In genomic region chr6:150826788-150827187, GRCh38 we compare ENCODE assay signal across 26 cellular contexts. TPM values are rescaled to one million over a fixed set of nuclear protein-coding genes. Genes with fewer than 3 reads are reported as not detected.
DNase-seq lines count a peak whose midpoint lies in the region; ATAC-seq, FAIRE-seq and TF ChIP-seq lines count a peak whose summit lies in the region.
"Had no signal": no experiment of that assay in that cellular context is flagged by ENCODE, and none has a peak within 500 bp of the region (broad histone marks: within the 10 kb centered on the region; RNA-seq: fewer than 3 reads in every experiment).

No MANE protein-coding gene starts in this region.

- H3K9me3 Mint-ChIP-seq in CD8-positive, alpha-beta T cell = no peaks in the 10 kb centered on the region
- no peaks in the 10 kb centered on the region for H3K9me3 Mint-ChIP-seq in activated naive CD4-positive, alpha-beta T cell treated with anti-CD3 and anti-CD28 coated beads for 36 hours
- H3K9me3 Mint-ChIP-seq: CD4-positive, alpha-beta T cell had no signal

- H3K4me2 ChIP-seq in K562 (ENCODE audit: insufficient read depth, low read length) (no peak overlapping the region), trophoblast cell (ENCODE audit: low read length) (no peak overlapping the region)
- H3K4me2 ChIP-seq: A549; BLaER1 treated with 17β-estradiol and CSF1 and Interleukin-3, amounts not matched to agents 10 nM and 100 nM had no signal

- H2BK120ac ChIP-seq in trophoblast cell (ENCODE audit: insufficient read depth, low read length, poor library complexity) = no peak overlapping the region

- H2BK12ac ChIP-seq in trophoblast cell (ENCODE audit: low read length) = no peak overlapping the region

- no peak overlapping the region for H3K18ac ChIP-seq in trophoblast cell (ENCODE audit: low read length)

- no peak overlapping the region for H3K27ac ChIP-seq in CD8-positive, alpha-beta T cell (ENCODE audit: low read depth, low read length)
- no peak overlapping the region for H3K27ac ChIP-seq in HEK293 (ENCODE audit: extremely low read depth, low read depth, low read length)
- no peak overlapping the region for H3K27ac ChIP-seq in K562 (ENCODE audit: extremely low read depth, low read depth, low read length)
- no peak overlapping the region for H3K27ac ChIP-seq in trophoblast cell (ENCODE audit: low read depth, low read length)
- H3K27ac ChIP-seq in sigmoid colon = no peak overlapping the region
- H3K27ac ChIP-seq: A549; BLaER1 treated with 17β-estradiol and CSF1 and Interleukin-3, amounts not matched to agents 10 nM and 100 nM had no signal

- H3K4ac ChIP-seq in trophoblast cell (ENCODE audit: low read depth, low read length) = no peak overlapping the region

- H3K27me3 Mint-ChIP-seq in CD8-positive, alpha-beta T cell (ENCODE audit: low read depth) = no peaks in the 10 kb centered on the region
- H3K27me3 Mint-ChIP-seq in activated naive CD4-positive, alpha-beta T cell treated with anti-CD3 and anti-CD28 coated beads for 36 hours (ENCODE audit: low read depth) = no peaks in the 10 kb centered on the region
- H3K27me3 Mint-ChIP-seq: CD4-positive, alpha-beta T cell had no signal

- H2AFZ ChIP-seq in K562 (ENCODE audit: low read depth, low read length) (no peak overlapping the region), trophoblast cell (ENCODE audit: insufficient read depth, low read length, poor library complexity) (no peak overlapping the region)

- no peaks in the 10 kb centered on the region for H3K4me1 Mint-ChIP-seq in CD8-positive, alpha-beta T cell (ENCODE audit: low read depth)
- H3K4me1 Mint-ChIP-seq in activated naive CD4-positive, alpha-beta T cell treated with anti-CD3 and anti-CD28 coated beads for 36 hours (ENCODE audit: low read depth) = no peaks in the 10 kb centered on the region
- H3K4me1 Mint-ChIP-seq: CD14-positive monocyte had no signal

- H4K12ac ChIP-seq in trophoblast cell (ENCODE audit: low read depth, low read length) = no peak overlapping the region

- H2BK5ac ChIP-seq in trophoblast cell (ENCODE audit: low read depth, low read length, poor library complexity) = no peak overlapping the region

- H4K91ac ChIP-seq in trophoblast cell (ENCODE audit: low read depth, low read length) = no peak overlapping the region

- H3K23ac ChIP-seq in trophoblast cell (ENCODE audit: low read length) = no peak overlapping the region

- no peaks in the 10 kb centered on the region for H3K4me1 ChIP-seq in CD8-positive, alpha-beta T cell (ENCODE audit: insufficient read depth, low read length)
- H3K4me1 ChIP-seq in HEK293 (ENCODE audit: control insufficient read depth, insufficient read depth, low read length) (no peaks in the 10 kb centered on the region), K562 (replicated peaks in 1 of 2; ENCODE audit: control insufficient read depth in 2 of 2, insufficient read depth in 2 of 2, low read length in 2 of 2) (peaks cover 0 to 4% of the 10 kb centered on the region in 2 experiments; a peak in 2 of 5 replicates), trophoblast cell (ENCODE audit: control insufficient read depth in 1 of 2, insufficient read depth in 2 of 2, low read length in 2 of 2) (no peaks in the 10 kb centered on the region), sigmoid colon (no peaks in the 10 kb centered on the region)
- H3K4me1 ChIP-seq: BE2C; BLaER1 treated with 17β-estradiol and CSF1 and Interleukin-3, amounts not matched to agents 10 nM and 100 nM; HAP-1 had no signal

- CTCF ChIA-PET in CD8-positive, alpha-beta T cell (lab: Charles Lee) = interaction anchor here (1.0 to 1.5 kb wide), 2 partner anchors 10 to 12 kb away, joined by 3 to 5 read pairs; no protein-coding TSS in a partner anchor
- CTCF ChIA-PET in HEK293 (lab: Yijun Ruan, JAX) (interaction anchor here (1.4 to 1.5 kb wide), 2 partner anchors 10 to 39 kb away, joined by 3 to 5 read pairs; partner anchors contain the start of gene MTHFD1L), K562 (lab: Yijun Ruan, JAX; ENCODE audit: low intra/inter-chr PET ratio) (no interaction called here)
- CTCF ChIA-PET in activated naive CD4-positive, alpha-beta T cell treated with anti-CD3 and anti-CD28 coated beads for 36 hours (lab: Charles Lee) = interaction anchor here (0.6 to 2.9 kb wide), 2 partner anchors 10 to 11 kb away, joined by 3 to 9 read pairs; no protein-coding TSS in a partner anchor

- H3K79me2 ChIP-seq in K562 (ENCODE audit: control insufficient read depth, insufficient read depth, low read length) (no peaks in the 10 kb centered on the region), trophoblast cell (ENCODE audit: control insufficient read depth, insufficient read depth, low read length, poor library complexity) (no peaks in the 10 kb centered on the region)

- no peaks in the 10 kb centered on the region for H3K9me1 ChIP-seq in K562 (ENCODE audit: control insufficient read depth, insufficient read depth, low read length)

- H3K79me1 ChIP-seq in trophoblast cell (ENCODE audit: low read length) = no peaks in the 10 kb centered on the region

- no peak for TF ChIP-seq CTCF in CD8-positive, alpha-beta T cell (IDR thresholded peaks at IDR 0.05)
- no peak for TF ChIP-seq CTCF in HEK293 (tag by site-specific recombination; IDR thresholded peaks at IDR 0.05)
- TF ChIP-seq CTCF in K562 (IDR thresholded peaks at IDR 0.05 in 2 of 3, conservative IDR thresholded peaks at IDR 0.05 in 1 of 3; ENCODE audit: insufficient read depth in 2 of 3, low read depth in 1 of 3, low read length in 3 of 3) = no peak
- TF ChIP-seq CTCF in sigmoid colon (IDR thresholded peaks at IDR 0.05) = no peak

- no peak overlapping the region for H4K8ac ChIP-seq in trophoblast cell (ENCODE audit: low read depth, low read length)

- peaks cover 5% of the 10 kb centered on the region; the same call in 1 of the 2 replicates for H4K20me1 ChIP-seq in K562 (replicated peaks; ENCODE audit: control insufficient read depth, insufficient read depth, low read length)

- H3K36me3 ChIP-seq in CD8-positive, alpha-beta T cell (ENCODE audit: insufficient read depth, low read length) = no peaks in the 10 kb centered on the region
- peaks cover 0 to 19% of the 10 kb centered on the region in 2 experiments; a peak in 2 of 3 replicates for H3K36me3 ChIP-seq in HEK293 (ENCODE audit: control insufficient read depth in 2 of 2, insufficient read depth in 1 of 2, low read length in 2 of 2)
- no peaks in the 10 kb centered on the region for H3K36me3 ChIP-seq in K562 (ENCODE audit: control insufficient read depth, insufficient read depth, low read length)
- H3K36me3 ChIP-seq in trophoblast cell (ENCODE audit: control insufficient read depth in 1 of 2, insufficient read depth in 2 of 2, low read length in 2 of 2) = peaks cover 13% of the 10 kb centered on the region in 2 experiments
- peaks cover 0 to 9% (median 0%) of the 10 kb centered on the region in 4 donors for H3K36me3 ChIP-seq in sigmoid colon
- H3K36me3 ChIP-seq: BE2C had no signal

- peak overlapping the region; percentile 8 for H3K27ac Mint-ChIP-seq in CD8-positive, alpha-beta T cell
- no peak overlapping the region for H3K27ac Mint-ChIP-seq in activated naive CD4-positive, alpha-beta T cell treated with anti-CD3 and anti-CD28 coated beads for 36 hours
- H3K27ac Mint-ChIP-seq: CD4-positive, alpha-beta T cell had no signal

- peak overlapping the region; percentile 48 for H2AK5ac ChIP-seq in trophoblast cell (ENCODE audit: low read length)

- POLR2A ChIA-PET in CD8-positive, alpha-beta T cell (lab: Charles Lee) = no interaction called here
- POLR2A ChIA-PET in HEK293 (lab: Yijun Ruan, JAX) (no interaction called here), K562 (lab: Yijun Ruan, JAX) (interaction anchor here (0.9 to 2.2 kb wide), 2 partner anchors 10 to 11 kb away, joined by 4 to 11 read pairs; no protein-coding TSS in a partner anchor)

- H3K27me3 ChIP-seq in CD8-positive, alpha-beta T cell (ENCODE audit: insufficient read depth, low read length) = no peaks in the 10 kb centered on the region
- H3K27me3 ChIP-seq in K562 (ENCODE audit: control insufficient read depth in 2 of 2, insufficient read depth in 2 of 2, low read length in 2 of 2) = peaks cover 48 to 50% of the 10 kb centered on the region in 2 experiments
- no peaks in the 10 kb centered on the region for H3K27me3 ChIP-seq in trophoblast cell (ENCODE audit: insufficient read depth, low read length)
- H3K27me3 ChIP-seq in sigmoid colon = no peaks in the 10 kb centered on the region
- H3K27me3 ChIP-seq: BLaER1 treated with 17β-estradiol and CSF1 and Interleukin-3, amounts not matched to agents 10 nM and 100 nM had no signal

- WGBS in K562 (ENCODE audit: insufficient coverage, low coverage, missing lambda C conversion rate) = 6% methylated on average over 5 of the region's 5 CpGs
- WGBS in trophoblast cell (ENCODE audit: extremely low coverage, insufficient coverage, insufficient read length) = no CpG with 5 or more reads among the region's 5 CpGs
- WGBS in sigmoid colon, 2 donors = 95% methylated on average over 5 of the region's 5 CpGs

- DNase-seq in CD8-positive, alpha-beta T cell = no peak
- no peak for DNase-seq in K562 (ENCODE audit: extremely low read depth in 1 of 4, low spot score in 3 of 4)
- no peak for DNase-seq in trophoblast cell
- no peak for DNase-seq in SIG-M5 treated with dmso at 0.1 percent for 504 hours (lab: John Stamatoyannopoulos, UW; ENCODE audit: unreplicated experiment)
- DNase-seq in activated naive CD4-positive, alpha-beta T cell treated with anti-CD3 and anti-CD28 coated beads for 36 hours = no peak
- DNase-seq in sigmoid colon = no peak
- DNase-seq: 8988T; ACHN; AML-193; BE2C; Calu3; CD4-positive, alpha-beta T cell; COR-L47; DMS53; DMS79 treated with DMSO at 0.1 percent for 48 hours; GF-D8; GOT3 had no signal

- in situ Hi-C loops in K562 (cut with MboI) = no loop called here

- no peak overlapping the region for H3K9ac ChIP-seq in K562 (ENCODE audit: insufficient read depth in 1 of 2, low read depth in 2 of 2, low read length in 2 of 2)
- H3K9ac ChIP-seq in trophoblast cell (ENCODE audit: low read length) = no peak overlapping the region
- H3K9ac ChIP-seq: BLaER1 treated with 17β-estradiol and CSF1 and Interleukin-3, amounts not matched to agents 10 nM and 100 nM had no signal

- intact Hi-C loops in CD8-positive, alpha-beta T cell (cut with DNase I, micrococcal nuclease) = no loop called here
- intact Hi-C loops in K562 (cut with micrococcal nuclease) = loop anchor here (5.0 to 10.0 kb wide), 2 partner anchors 41 to 178 kb away; partner anchors contain the start of gene MTHFD1L
- intact Hi-C loops in activated naive CD4-positive, alpha-beta T cell treated with anti-CD3 and anti-CD28 coated beads for 36 hours (cut with micrococcal nuclease) = loop anchor here (2.0 kb wide), 1 partner anchor 74 kb away; no protein-coding TSS in a partner anchor
- intact Hi-C loops in sigmoid colon (cut with DNase I) = no loop called here

- ATAC-seq in CD8-positive, alpha-beta T cell = no peak
- no peak for ATAC-seq in K562
- ATAC-seq in GM21737 (IDR thresholded peaks at IDR 0.05; ENCODE audit: unreplicated experiment) = no peak
- ATAC-seq: A549 had no signal

- no peak for TF ChIP-seq POLR2A in K562 (conservative IDR thresholded peaks at IDR 0.05)
- no peak for TF ChIP-seq POLR2A in sigmoid colon (IDR thresholded peaks at IDR 0.05)

- FAIRE-seq in K562 (lab: Jason Lieb, UNC) = no peak
- FAIRE-seq: A549, GM12891, GM18507, H54 had no signal

- no peak overlapping the region for H3K4me3 Mint-ChIP-seq in CD8-positive, alpha-beta T cell
- no peak overlapping the region for H3K4me3 Mint-ChIP-seq in activated naive CD4-positive, alpha-beta T cell treated with anti-CD3 and anti-CD28 coated beads for 36 hours
- H3K4me3 Mint-ChIP-seq: CD14-positive monocyte; CD4-positive, alpha-beta T cell had no signal

- H3K14ac ChIP-seq in trophoblast cell (ENCODE audit: low read length) = no peak overlapping the region

- TF ChIP-seq EP300 in K562 (IDR thresholded peaks at IDR 0.05; ENCODE audit: low read length) = no peak
- no peak for TF ChIP-seq EP300 in sigmoid colon (IDR thresholded peaks at IDR 0.05)

- no peak for TF ChIP-seq RAD21 in K562 (CRISPR knock-in tag; conservative IDR thresholded peaks at IDR 0.05 in 1 of 2, IDR thresholded peaks at IDR 0.05 in 1 of 2)

- BruUV-seq in K562 (replicated peaks; lab: Mats Ljungman, UMichigan) = no TSS peak

- H3K9me3 ChIP-seq in CD8-positive, alpha-beta T cell (ENCODE audit: low read length) = no peaks in the 10 kb centered on the region
- no peaks in the 10 kb centered on the region for H3K9me3 ChIP-seq in HEK293 (ENCODE audit: control insufficient read depth, insufficient read depth, low read depth, low read length)
- no peaks in the 10 kb centered on the region for H3K9me3 ChIP-seq in K562 (replicated peaks; ENCODE audit: control insufficient read depth, insufficient read depth, low read depth, low read length)
- no peaks in the 10 kb centered on the region for H3K9me3 ChIP-seq in trophoblast cell (ENCODE audit: insufficient read depth, low read depth, low read length)
- no peaks in the 10 kb centered on the region for H3K9me3 ChIP-seq in sigmoid colon
- H3K9me3 ChIP-seq: A549; BE2C; BLaER1 treated with 17β-estradiol and CSF1 and Interleukin-3, amounts not matched to agents 10 nM and 100 nM; HAP-1 had no signal

- H3K4me3 ChIP-seq in CD8-positive, alpha-beta T cell (ENCODE audit: low read depth, low read length) = no peak overlapping the region
- H3K4me3 ChIP-seq in HEK293 (ENCODE audit: low read depth, low read length) = no peak overlapping the region
- H3K4me3 ChIP-seq in K562 = no peak overlapping the region
- H3K4me3 ChIP-seq in trophoblast cell (ENCODE audit: low read depth, low read length) = no peak overlapping the region
- no peak overlapping the region for H3K4me3 ChIP-seq in sigmoid colon
- H3K4me3 ChIP-seq: A549; BLaER1 treated with 17β-estradiol and CSF1 and Interleukin-3, amounts not matched to agents 10 nM and 100 nM; HAP-1 had no signal

- no peaks in the 10 kb centered on the region for H3K36me3 Mint-ChIP-seq in CD8-positive, alpha-beta T cell
- H3K36me3 Mint-ChIP-seq in activated naive CD4-positive, alpha-beta T cell treated with anti-CD3 and anti-CD28 coated beads for 36 hours (ENCODE audit: low read depth) = no peaks in the 10 kb centered on the region
- H3K36me3 Mint-ChIP-seq: CD14-positive monocyte had no signal

RNA-seq across cellular contexts. Expression of gene MTHFD1L, which starts 38.7 kb away (rescaled TPM):
- total RNA-seq in CD8-positive, alpha-beta T cell = 1 to 10 TPM; 7.8 to 9.6 TPM
- total RNA-seq in K562 (2011; cell fraction: chromatin; rRNA removed; ENCODE audit: low replicate concordance) = 162 and 229 TPM in 2 replicates
- total RNA-seq in K562 (2011; cell fraction: nucleolus; rRNA removed) = 68.4 and 78.3 TPM in 2 replicates
- 96.0 and 99.6 TPM in 2 replicates for total RNA-seq in K562 (2011; cell fraction: nucleoplasm; rRNA removed)
- total RNA-seq in K562 (2014; rRNA removed) = 36.0 and 36.9 TPM in 2 replicates
- total RNA-seq in K562 (2014; rRNA removed; fragmentation: Illumina TruSeq; extraction: Trizol) = 63.0 and 85.9 TPM in 2 replicates
- total RNA-seq in K562 (2015; rRNA removed; fragmentation: Illumina TruSeq; extraction: Trizol) = 22.9 and 24.0 TPM in 2 replicates
- total RNA-seq in K562 (2021) = 118 and 128 TPM in 2 replicates
- polyA plus RNA-seq in K562 (2011; rRNA removed) = 77.7 and 80.6 TPM in 2 replicates
- 23.3 and 44.4 TPM in 2 replicates for polyA plus RNA-seq in K562 (2011; cell fraction: cytosol; rRNA removed)
- polyA plus RNA-seq in K562 (2011; cell fraction: nucleus; rRNA removed) = 34.2 and 46.5 TPM in 2 replicates
- 47.8 and 100 TPM in 2 replicates for polyA plus RNA-seq in K562 (2012)
- 65.5 and 68.2 TPM in 2 replicates for polyA plus RNA-seq in K562 (2014; fragmentation: Illumina TruSeq; extraction: Trizol)
- 10 to 100 TPM; 20.9 to 27.7 TPM for polyA plus RNA-seq in K562 (2014; fragmentation: Nextera tagmentation; extraction: Ambion mirVana)
- 61.0 and 61.8 TPM in 2 replicates for polyA plus RNA-seq in K562 (2014; rRNA removed)
- 78.9 and 99.3 TPM in 2 replicates for polyA minus RNA-seq in K562 (2011; rRNA and poly(A)+ RNA removed)
- 48.1 and 48.5 TPM in 2 replicates for polyA minus RNA-seq in K562 (2011; cell fraction: cytosol; rRNA and poly(A)+ RNA removed)
- polyA minus RNA-seq in K562 (2011; cell fraction: nucleus; rRNA and poly(A)+ RNA removed) = 38.1 and 74.5 TPM in 2 replicates
- 61.3 and 64.0 TPM in 2 replicates for polyA plus RNA-seq in trophoblast cell (2013)
- 100 to 1,000 TPM; 181 to 194 TPM for total RNA-seq in activated naive CD4-positive, alpha-beta T cell treated with anti-CD3 and anti-CD28 coated beads for 36 hours
- total RNA-seq in sigmoid colon = 10 to 100 TPM in 1 of 4 donors, 1 to 10 TPM in 3; 2.5 to 17.9 (median 5.6) TPM
- polyA plus RNA-seq in sigmoid colon = 10 to 100 TPM in 1 of 3 donors, 1 to 10 TPM in 1, under 1 TPM in 1; 0.60 to 12.2 (median 1.4) TPM

Comparison
In these comparisons a context has a peak if more than half of its experiments do, and no peak if none do; other contexts are left out.
1. intact Hi-C loops: an anchor here in K562 (5.0 to 10.0 kb wide) and activated naive CD4-positive, alpha-beta T cell treated with anti-CD3 and anti-CD28 coated beads for 36 hours (2.0 kb wide); none called in CD8-positive, alpha-beta T cell and sigmoid colon.